ENCODE assay signal across 9 cellular contexts in genomic region chr1:31795801-31796621, GRCh38. TPM values are rescaled to one million over a fixed set of nuclear protein-coding genes. Genes with fewer than 3 reads are reported as not detected.
DNase-seq lines count a peak whose midpoint lies in the region; ATAC-seq, FAIRE-seq and TF ChIP-seq lines count a peak whose summit lies in the region.
"Had no signal": no experiment of that assay in that cellular context is flagged by ENCODE, and none has a peak within 500 bp of the region (broad histone marks: within the 10 kb centered on the region; RNA-seq: fewer than 3 reads in every experiment).

No MANE protein-coding gene starts in this region.

- H3K27ac Mint-ChIP-seq in HFFc6: no peak overlapping the region; the same call in 1 of the 2 replicates
- H3K27ac Mint-ChIP-seq: T-cell had no signal

- no peak overlapping the region for H3K9ac ChIP-seq in kidney (ENCODE audit: low read length in 2 of 2)

- FAIRE-seq in kidney (lab: Jason Lieb, UNC): no peak

- ATAC-seq in GM18498 (IDR thresholded peaks at IDR 0.05; ENCODE audit: unreplicated experiment): no peak
- ATAC-seq in GM18861 (IDR thresholded peaks at IDR 0.05; ENCODE audit: unreplicated experiment): no peak
- ATAC-seq in HG02678 (IDR thresholded peaks at IDR 0.05; ENCODE audit: unreplicated experiment): no peak
- ATAC-seq: T-cell had no signal

- intact Hi-C loops in kidney (cut with DNase I): no loop called here

- H3K36me3 Mint-ChIP-seq in HFFc6 (ENCODE audit: low read depth): peaks cover 20% of the 10 kb centered on the region
- H3K36me3 Mint-ChIP-seq: T-cell had no signal

- DNase-seq in AG09309 (ENCODE audit: low read depth) (no peak), HFFc6 (peak; percentile 76), SHP77 treated with DMSO at 0.1 percent for 48 hours (lab: John Stamatoyannopoulos, UW) (peak; percentile 51), kidney (peak; percentile 40), OCI-M2 (lab: John Stamatoyannopoulos, UW; ENCODE audit: unreplicated experiment) (no peak)
- DNase-seq: T-cell had no signal

- H3K27ac ChIP-seq in kidney (ENCODE audit: low read depth in 2 of 2, low read length in 2 of 2): no peak overlapping the region

- H3K9me3 ChIP-seq in kidney (ENCODE audit: control insufficient read depth in 1 of 2, low read length in 2 of 2): no peaks in the 10 kb centered on the region

- no peaks in the 10 kb centered on the region for H3K36me3 ChIP-seq in kidney (ENCODE audit: control insufficient read depth in 1 of 2, insufficient read depth in 2 of 2, low read length in 2 of 2)

- H3K27me3 Mint-ChIP-seq in HFFc6 (ENCODE audit: insufficient read depth): no peaks in the 10 kb centered on the region; the same call in none of the 2 replicates

- H3K4me3 Mint-ChIP-seq in HFFc6: peak overlapping the region; percentile 90
- H3K4me3 Mint-ChIP-seq: T-cell had no signal

- TF ChIP-seq CTCF in AG09309 (IDR thresholded peaks at IDR 0.05; ENCODE audit: control insufficient read depth, insufficient read depth, low read depth, low read length, missing control alignments) (peak; percentile 8), HFFc6 (IDR thresholded peaks at IDR 0.05) (no peak), kidney (IDR thresholded peaks at IDR 0.05; ENCODE audit: borderline replicate concordance, extremely low read depth, insufficient read depth) (no peak)

- no peaks in the 10 kb centered on the region for H3K4me1 ChIP-seq in kidney (ENCODE audit: control insufficient read depth in 1 of 2, insufficient read depth in 1 of 2, low read depth in 1 of 2, low read length in 2 of 2)

- H3K9me3 Mint-ChIP-seq in HFFc6: no peaks in the 10 kb centered on the region
- H3K9me3 Mint-ChIP-seq: T-cell had no signal

- peaks cover 48% of the 10 kb centered on the region for H3K4me1 Mint-ChIP-seq in HFFc6 (ENCODE audit: low read depth)
- H3K4me1 Mint-ChIP-seq: T-cell had no signal

- H3K4me3 ChIP-seq in AG09309 (ENCODE audit: control insufficient read depth, low read depth, low read length) (peak overlapping the region; percentile 2), kidney (ENCODE audit: low read length in 2 of 2) (no peak overlapping the region)

RNA-seq across cellular contexts. Expression of gene SPOCD1, which starts 19.8 kb away (rescaled TPM):
- 10 to 100 TPM; 33.7 to 40.4 (median 35.8) TPM for total RNA-seq in HFFc6 (2021; fragmentation: NEBNext Ultra II Directional; extraction: Animal tissue kit (Norgen Biotek cat#: 25700))
- total RNA-seq in kidney: 0.98 TPM
- 0.22 TPM for polyA plus RNA-seq in kidney (ENCODE audit: insufficient read depth, low read depth, low replicate concordance)
- total RNA-seq: T-cell had no signal

RNA-seq across cellular contexts. Expression of gene ADGRB2, which starts 31.9 kb away (rescaled TPM):
- total RNA-seq in HFFc6 (2021; fragmentation: NEBNext Ultra II Directional; extraction: Animal tissue kit (Norgen Biotek cat#: 25700)): 1 to 10 TPM; 4.9 to 8.8 (median 6.4) TPM
- 3.2 TPM for total RNA-seq in kidney
- 5.3 TPM for polyA plus RNA-seq in kidney (ENCODE audit: insufficient read depth, low read depth, low replicate concordance)

Comparison
In these comparisons a context has a peak if more than half of its experiments do, and no peak if none do; other contexts are left out.
1. DNase-seq: peak in HFFc6 (single experiment), SHP77 treated with DMSO at 0.1 percent for 48 hours (single experiment) and kidney (single experiment); none in AG09309 (single experiment) and OCI-M2 (single experiment).
2. RNA of gene SPOCD1, which starts 19.8 kb away (total RNA-seq): 33.7 to 40.4 TPM in HFFc6; 0.98 TPM in kidney (single experiment); every median in the first group is over 10 times any median in the second.